9 cellular contexts compared by ENCODE assay signal in genomic region chr3:128679338-128679737, GRCh38. TPM values are rescaled to one million over a fixed set of nuclear protein-coding genes. Genes with fewer than 3 reads are reported as not detected.
DNase-seq lines count a peak whose midpoint lies in the region; ATAC-seq and TF ChIP-seq lines count a peak whose summit lies in the region.
"Had no signal": no experiment of that assay in that cellular context is flagged by ENCODE, and none has a peak within 500 bp of the region (broad histone marks: within the 10 kb centered on the region; RNA-seq: fewer than 3 reads in every experiment).

No MANE protein-coding gene starts in this region.

- peak overlapping the region; percentile 95 for H3K27ac Mint-ChIP-seq in activated naive CD8-positive, alpha-beta T cell
- H3K27ac Mint-ChIP-seq in activated naive CD8-positive, alpha-beta T cell treated with anti-CD3 and anti-CD28 coated beads for 36 hours = no peak overlapping the region
- H3K27ac Mint-ChIP-seq in activated naive CD8-positive, alpha-beta T cell treated with anti-CD3 and anti-CD28 coated beads, Interleukin-2, amount 50 U/mL, for 24 hours = peak overlapping the region; percentile 92

- H3K4me3 ChIP-seq in Karpas-422 (ENCODE audit: low read length) (no peak overlapping the region), gastrocnemius medialis (no peak overlapping the region), adrenal gland (no peak overlapping the region), left lung (no peak overlapping the region)

- peaks cover 25% of the 10 kb centered on the region for H3K4me1 Mint-ChIP-seq in activated naive CD8-positive, alpha-beta T cell (ENCODE audit: low read depth)
- H3K4me1 Mint-ChIP-seq in activated naive CD8-positive, alpha-beta T cell treated with anti-CD3 and anti-CD28 coated beads for 36 hours = peaks cover 13% of the 10 kb centered on the region
- H3K4me1 Mint-ChIP-seq in activated naive CD8-positive, alpha-beta T cell treated with anti-CD3 and anti-CD28 coated beads, Interleukin-2, amount 50 U/mL, for 24 hours = peaks cover 53% of the 10 kb centered on the region

- TF ChIP-seq CTCF in gastrocnemius medialis (IDR thresholded peaks at IDR 0.05 in 4 of 5, conservative IDR thresholded peaks at IDR 0.05 in 1 of 5) (no peak), adrenal gland (IDR thresholded peaks at IDR 0.05) (no peak), left lung (IDR thresholded peaks at IDR 0.05) (no peak)

- no peaks in the 10 kb centered on the region for H4K20me1 ChIP-seq in Karpas-422 (ENCODE audit: insufficient read depth, low read depth, low read length)

- H3K4me2 ChIP-seq in Karpas-422 (ENCODE audit: low read depth, low read length, poor library complexity, severe bottlenecking) = peak overlapping the region; percentile 75

- no peaks in the 10 kb centered on the region for H3K36me3 ChIP-seq in Karpas-422 (ENCODE audit: insufficient read depth, low read length)
- no peaks in the 10 kb centered on the region for H3K36me3 ChIP-seq in gastrocnemius medialis
- H3K36me3 ChIP-seq in adrenal gland (replicated peaks in 1 of 2) = no peaks in the 10 kb centered on the region
- no peaks in the 10 kb centered on the region for H3K36me3 ChIP-seq in left lung

- H3K27me3 ChIP-seq in Karpas-422 (ENCODE audit: low read length) = no peaks in the 10 kb centered on the region
- no peaks in the 10 kb centered on the region for H3K27me3 ChIP-seq in gastrocnemius medialis
- no peaks in the 10 kb centered on the region for H3K27me3 ChIP-seq in adrenal gland
- no peaks in the 10 kb centered on the region for H3K27me3 ChIP-seq in left lung

- no peak overlapping the region for H2AFZ ChIP-seq in Karpas-422 (ENCODE audit: low read length)

- H3K79me2 ChIP-seq in Karpas-422 (ENCODE audit: low read length) = no peaks in the 10 kb centered on the region

- in situ Hi-C loops in gastrocnemius medialis (cut with MboI; ENCODE audit: low sequenced_read_pairs in 4 of 4) = loop anchor here in 2 of 4 donors (25.0 kb wide), 2 partner anchors 108 to 183 kb away; no protein-coding TSS in a partner anchor

- intact Hi-C loops in gastrocnemius medialis (cut with DNase I; ENCODE audit: low total_unique reads) = no loop called here
- intact Hi-C loops in adrenal gland (cut with DNase I) = loop anchor here in 1 of 2 donors (10.0 kb wide), 1 partner anchor 65 kb away; no protein-coding TSS in a partner anchor
- intact Hi-C loops in left lung (cut with DNase I) = no loop called here

- no peak overlapping the region for H3K27ac ChIP-seq in Karpas-422 (ENCODE audit: low read length)
- H3K27ac ChIP-seq in gastrocnemius medialis = peak overlapping the region in 3 of 4 donors; percentile 90 to 95 (median 91)
- peak overlapping the region in 1 of 5 donors; percentile 94 for H3K27ac ChIP-seq in adrenal gland
- peak overlapping the region in 1 of 2 donors; percentile 95 for H3K27ac ChIP-seq in left lung

- peak overlapping the region; percentile 93 for H3K4me3 Mint-ChIP-seq in activated naive CD8-positive, alpha-beta T cell
- H3K4me3 Mint-ChIP-seq in activated naive CD8-positive, alpha-beta T cell treated with anti-CD3 and anti-CD28 coated beads for 36 hours = no peak overlapping the region
- peak overlapping the region; percentile 87 for H3K4me3 Mint-ChIP-seq in activated naive CD8-positive, alpha-beta T cell treated with anti-CD3 and anti-CD28 coated beads, Interleukin-2, amount 50 U/mL, for 24 hours

- no peak for DNase-seq in activated naive CD8-positive, alpha-beta T cell treated with anti-CD3 and anti-CD28 coated beads for 36 hours
- DNase-seq in Karpas-422 (no peak), gastrocnemius medialis (no peak), adrenal gland (no peak), left lung (no peak)
- DNase-seq in activated naive CD8-positive, alpha-beta T cell treated with anti-CD3 and anti-CD28 coated beads, Interleukin-2, amount 50 U/mL, for 24 hours = no peak
- DNase-seq: substantia nigra had no signal

- H3K9me3 ChIP-seq in Karpas-422 (ENCODE audit: low read length) (no peaks in the 10 kb centered on the region), gastrocnemius medialis (no peaks in the 10 kb centered on the region), adrenal gland (replicated peaks in 1 of 3) (no peaks in the 10 kb centered on the region), left lung (no peaks in the 10 kb centered on the region)

- TF ChIP-seq POLR2A in gastrocnemius medialis (IDR thresholded peaks at IDR 0.05) (no peak), adrenal gland (IDR thresholded peaks at IDR 0.05) (no peak)

- H3K9me2 ChIP-seq in Karpas-422 (replicated peaks; ENCODE audit: insufficient read depth, low read length) = no peaks in the 10 kb centered on the region

- peak overlapping the region; percentile 73; the same call in 1 of the 2 replicates for H3K9ac ChIP-seq in Karpas-422 (ENCODE audit: low read length)

- ATAC-seq in activated naive CD8-positive, alpha-beta T cell treated with anti-CD3 and anti-CD28 coated beads, Interleukin-2, amount 50 U/mL, for 24 hours = no peak
- ATAC-seq in gastrocnemius medialis (no peak), GM21717 (IDR thresholded peaks at IDR 0.05; ENCODE audit: unreplicated experiment) (no peak), left lung (no peak)

- H3K36me3 Mint-ChIP-seq in activated naive CD8-positive, alpha-beta T cell = no peaks in the 10 kb centered on the region
- H3K36me3 Mint-ChIP-seq in activated naive CD8-positive, alpha-beta T cell treated with anti-CD3 and anti-CD28 coated beads for 36 hours = no peaks in the 10 kb centered on the region
- H3K36me3 Mint-ChIP-seq in activated naive CD8-positive, alpha-beta T cell treated with anti-CD3 and anti-CD28 coated beads, Interleukin-2, amount 50 U/mL, for 24 hours (ENCODE audit: low read depth) = peaks cover 14% of the 10 kb centered on the region

- H3K9me3 Mint-ChIP-seq in activated naive CD8-positive, alpha-beta T cell (ENCODE audit: low read depth) = no peaks in the 10 kb centered on the region
- no peaks in the 10 kb centered on the region for H3K9me3 Mint-ChIP-seq in activated naive CD8-positive, alpha-beta T cell treated with anti-CD3 and anti-CD28 coated beads for 36 hours
- no peaks in the 10 kb centered on the region for H3K9me3 Mint-ChIP-seq in activated naive CD8-positive, alpha-beta T cell treated with anti-CD3 and anti-CD28 coated beads, Interleukin-2, amount 50 U/mL, for 24 hours

- no peaks in the 10 kb centered on the region for H3K27me3 Mint-ChIP-seq in activated naive CD8-positive, alpha-beta T cell
- no peaks in the 10 kb centered on the region for H3K27me3 Mint-ChIP-seq in activated naive CD8-positive, alpha-beta T cell treated with anti-CD3 and anti-CD28 coated beads for 36 hours
- H3K27me3 Mint-ChIP-seq in activated naive CD8-positive, alpha-beta T cell treated with anti-CD3 and anti-CD28 coated beads, Interleukin-2, amount 50 U/mL, for 24 hours = peaks cover 2% of the 10 kb centered on the region

- WGBS in adrenal gland, 4 donors = 94 to 96% (median 95%) methylated on average over 2 of the region's 2 CpGs

- H3K4me1 ChIP-seq in Karpas-422 (ENCODE audit: low read length) = peaks cover 33% of the 10 kb centered on the region
- H3K4me1 ChIP-seq in gastrocnemius medialis = peaks cover 0 to 8% of the 10 kb centered on the region in 2 donors
- peaks cover 4 to 11% of the 10 kb centered on the region in 2 donors for H3K4me1 ChIP-seq in adrenal gland (replicated peaks in 1 of 2)
- H3K4me1 ChIP-seq in left lung = peaks cover 4 to 35% of the 10 kb centered on the region in 2 donors

RNA-seq across cellular contexts. Expression of gene RPN1, which starts 28.7 kb away (rescaled TPM):
- 100 to 1,000 TPM; 148 to 149 TPM for total RNA-seq in activated naive CD8-positive, alpha-beta T cell treated with anti-CD3 and anti-CD28 coated beads for 36 hours
- total RNA-seq in Karpas-422 (2014; rRNA removed; shearing (Covaris generic); ENCODE audit: low replicate concordance) = 164 and 176 TPM in 2 replicates
- total RNA-seq in gastrocnemius medialis = 100 to 1,000 TPM; 197 to 219 (median 212) TPM
- 100 to 1,000 TPM; 136 to 299 (median 227) TPM for total RNA-seq in adrenal gland
- 100 to 1,000 TPM in 1 of 3 donors, 10 to 100 TPM in 2; 35.9 to 280 (median 92.1) TPM for polyA plus RNA-seq in adrenal gland
- 100 to 1,000 TPM; 229 to 294 TPM for total RNA-seq in left lung

RNA-seq across cellular contexts. Expression of gene RAB7A, which starts 46.6 kb away (rescaled TPM):
- total RNA-seq in activated naive CD8-positive, alpha-beta T cell treated with anti-CD3 and anti-CD28 coated beads for 36 hours = 100 to 1,000 TPM; 260 to 278 TPM
- total RNA-seq in Karpas-422 (2014; rRNA removed; shearing (Covaris generic); ENCODE audit: low replicate concordance) = 47.8 and 71.2 TPM in 2 replicates
- total RNA-seq in gastrocnemius medialis (100 to 1,000 TPM; 102 to 190 (median 149) TPM), adrenal gland (100 to 1,000 TPM in 7 of 8 donors, 10 to 100 TPM in 1; 76.7 to 400 (median 176) TPM), left lung (100 to 1,000 TPM; 253 to 336 TPM)
- polyA plus RNA-seq in adrenal gland = 100 to 1,000 TPM; 127 to 446 (median 140) TPM
